ENCODE assay signal across 12 cellular contexts in the genomic region with DNA sequence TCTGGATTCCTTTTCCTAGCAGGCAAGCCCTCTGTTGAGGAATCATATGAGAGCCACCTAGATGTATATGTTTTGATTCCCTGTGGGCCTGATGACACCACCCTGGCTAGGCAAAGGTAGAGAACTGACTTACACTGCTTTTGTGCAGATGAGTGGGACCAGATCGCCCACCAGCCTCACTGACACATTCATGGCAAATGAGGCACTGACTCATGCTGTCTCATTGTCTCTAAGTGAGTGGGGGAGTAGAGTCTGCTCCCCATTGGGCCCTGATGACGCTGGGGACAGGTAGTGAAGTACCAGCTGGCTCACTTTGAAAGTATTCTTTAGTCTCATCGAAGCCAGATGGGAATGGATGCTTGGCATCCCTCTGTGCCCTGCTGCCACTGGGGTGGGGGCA.
DNase-seq lines count a peak whose midpoint lies in the region; ATAC-seq and TF ChIP-seq lines count a peak whose summit lies in the region.
"Had no signal": no experiment of that assay in that cellular context is flagged by ENCODE, and none has a peak within 500 bp of the region (broad histone marks: within the 10 kb centered on the region; RNA-seq: fewer than 3 reads in every experiment).

No MANE protein-coding gene starts in this region.

- intact Hi-C loops in mammary epithelial cell (cut with micrococcal nuclease) (no loop called here), breast epithelium (cut with DNase I; ENCODE audit: low total_unique reads) (no loop called here), uterus (cut with DNase I; ENCODE audit: low total_unique reads) (no loop called here)

- in situ Hi-C loops in mammary epithelial cell (cut with MboI; ENCODE audit: low sequenced_read_pairs in 2 of 2), result no loop called here

- H3K27me3 ChIP-seq in mammary epithelial cell (ENCODE audit: insufficient read depth, low read length), result no peaks in the 10 kb centered on the region
- H3K27me3 ChIP-seq in breast epithelium, result no peaks in the 10 kb centered on the region
- no peaks in the 10 kb centered on the region for H3K27me3 ChIP-seq in neuronal stem cell (ENCODE audit: control insufficient read depth in 3 of 3, insufficient read depth in 3 of 3, low read depth in 1 of 3, low read length in 3 of 3)
- no peaks in the 10 kb centered on the region for H3K27me3 ChIP-seq in uterus

- no peaks in the 10 kb centered on the region for H3K4me1 ChIP-seq in mammary epithelial cell (ENCODE audit: insufficient read depth, low read length)
- H3K4me1 ChIP-seq in breast epithelium, result no peaks in the 10 kb centered on the region
- no peaks in the 10 kb centered on the region for H3K4me1 ChIP-seq in neuronal stem cell (ENCODE audit: control insufficient read depth in 2 of 2, insufficient read depth in 1 of 2, low read depth in 1 of 2, low read length in 2 of 2)
- no peaks in the 10 kb centered on the region for H3K4me1 ChIP-seq in uterus

- no peak overlapping the region for H3K18ac ChIP-seq in neuronal stem cell (ENCODE audit: low read length)

- ATAC-seq in GM18858 (IDR thresholded peaks at IDR 0.05; ENCODE audit: unreplicated experiment), result no peak

- H2BK12ac ChIP-seq in neuronal stem cell (ENCODE audit: low read length), result no peak overlapping the region

- H4K91ac ChIP-seq in neuronal stem cell (ENCODE audit: low read depth, low read length, poor library complexity), result no peak overlapping the region

- H3K36me3 ChIP-seq in mammary epithelial cell (ENCODE audit: insufficient read depth, low read length) (no peaks in the 10 kb centered on the region), breast epithelium (no peaks in the 10 kb centered on the region), neuronal stem cell (replicated peaks in 1 of 2; ENCODE audit: control insufficient read depth in 2 of 2, insufficient read depth in 2 of 2, low read length in 2 of 2) (no peaks in the 10 kb centered on the region), uterus (no peaks in the 10 kb centered on the region)

- TF ChIP-seq POLR2A in breast epithelium (IDR thresholded peaks at IDR 0.05) (no peak), uterus (IDR thresholded peaks at IDR 0.05) (no peak)

- no peaks in the 10 kb centered on the region for H3K79me1 ChIP-seq in neuronal stem cell (ENCODE audit: low read depth, low read length)

- H3K4me3 ChIP-seq in mammary epithelial cell (replicated peaks in 1 of 3; ENCODE audit: insufficient read depth in 1 of 3, low read depth in 2 of 3, low read length in 3 of 3), result no peak overlapping the region
- H3K4me3 ChIP-seq in breast epithelium, result no peak overlapping the region
- H3K4me3 ChIP-seq in epithelial cell of esophagus (ENCODE audit: low read length), result no peak overlapping the region
- no peak overlapping the region for H3K4me3 ChIP-seq in neuronal stem cell (ENCODE audit: low read length in 2 of 2)
- H3K4me3 ChIP-seq in uterus, result no peak overlapping the region
- H3K4me3 ChIP-seq: GM23248 had no signal

- WGBS in mammary epithelial cell (ENCODE audit: low coverage, missing lambda C conversion rate), result 88% methylated on average over 3 of the region's 3 CpGs
- no CpG with 5 or more reads among the region's 3 CpGs for WGBS in neuronal stem cell (ENCODE audit: extremely low coverage in 2 of 2, insufficient read length in 2 of 2, insufficient replicate concordance in 1 of 2), 2 donors

- peak overlapping the region; percentile 3 for H2AK5ac ChIP-seq in neuronal stem cell (ENCODE audit: low read depth, low read length)

- H3K79me2 ChIP-seq in mammary epithelial cell (ENCODE audit: insufficient read depth, low read length), result no peaks in the 10 kb centered on the region

- H3K9me3 ChIP-seq in mammary epithelial cell (replicated peaks; ENCODE audit: insufficient read depth, low read length) (no peaks in the 10 kb centered on the region), breast epithelium (peaks cover 0 to 8% of the 10 kb centered on the region in 2 donors), neuronal stem cell (replicated peaks in 1 of 2; ENCODE audit: control insufficient read depth in 2 of 2, insufficient read depth in 1 of 2, low read depth in 1 of 2, low read length in 2 of 2) (no peaks in the 10 kb centered on the region), uterus (no peaks in the 10 kb centered on the region)

- H2BK15ac ChIP-seq in neuronal stem cell (ENCODE audit: low read length), result no peak overlapping the region

- H3K9ac ChIP-seq in mammary epithelial cell (ENCODE audit: insufficient read depth, low read length), result no peak overlapping the region
- no peak overlapping the region for H3K9ac ChIP-seq in neuronal stem cell (ENCODE audit: low read depth, low read length, poor library complexity)
- H3K9ac ChIP-seq: GM23248 had no signal

- H3K23ac ChIP-seq in neuronal stem cell (ENCODE audit: low read depth, low read length, poor library complexity), result no peak overlapping the region

- H3K4ac ChIP-seq in neuronal stem cell (ENCODE audit: low read length), result no peak overlapping the region

- CTCF ChIA-PET in mammary epithelial cell (lab: Charles Lee; ENCODE audit: low non-redundant PET), result no interaction called here

- no peaks in the 10 kb centered on the region for H4K20me1 ChIP-seq in mammary epithelial cell (ENCODE audit: insufficient read depth, low read length)

- no peak overlapping the region for H3K27ac ChIP-seq in mammary epithelial cell (ENCODE audit: insufficient read depth, low read depth, low read length)
- H3K27ac ChIP-seq in breast epithelium, result no peak overlapping the region
- no peak overlapping the region for H3K27ac ChIP-seq in neuronal stem cell (replicated peaks; ENCODE audit: low read length)
- H3K27ac ChIP-seq in uterus, result no peak overlapping the region
- H3K27ac ChIP-seq: GM23248 had no signal

- H2BK120ac ChIP-seq in neuronal stem cell (ENCODE audit: low read depth, low read length), result no peak overlapping the region

- H3K14ac ChIP-seq in neuronal stem cell (ENCODE audit: low read length), result peak overlapping the region; percentile 11

- BruUV-seq in mammary epithelial cell (replicated peaks; lab: Mats Ljungman, UMichigan), result no TSS peak

- H2AFZ ChIP-seq in mammary epithelial cell (ENCODE audit: low read depth, low read length) (no peak overlapping the region), neuronal stem cell (ENCODE audit: low read length) (no peak overlapping the region)
- H2AFZ ChIP-seq: GM23248 had no signal

- no peak overlapping the region for H2BK5ac ChIP-seq in neuronal stem cell (ENCODE audit: low read length)

- DNase-seq in mammary epithelial cell (peak; percentile 4), breast epithelium (ENCODE audit: low spot score in 2 of 2) (no peak), epithelial cell of esophagus (ENCODE audit: low read depth) (peak; percentile 10), neuronal stem cell (ENCODE audit: low spot score) (no peak), SHP77 (lab: John Stamatoyannopoulos, UW) (no peak), uterus (no peak)
- DNase-seq: C1 segment of cervical spinal cord; Calu3; CD4-positive, alpha-beta T cell; DMS 273 treated with DMSO at 0.1 percent for 48 hours; GM23248 had no signal

- H4K8ac ChIP-seq in neuronal stem cell (ENCODE audit: low read depth, low read length), result no peak overlapping the region

- TF ChIP-seq CTCF in mammary epithelial cell (conservative IDR thresholded peaks at IDR 0.05 in 1 of 2, IDR thresholded peaks at IDR 0.05 in 1 of 2; ENCODE audit: extremely low read depth in 1 of 2, insufficient read depth in 1 of 2, low read depth in 1 of 2, low read length in 2 of 2) (no peak), breast epithelium (IDR thresholded peaks at IDR 0.05) (no peak), epithelial cell of esophagus (IDR thresholded peaks at IDR 0.05; ENCODE audit: insufficient read depth, low read depth, low read length, missing control alignments) (no peak), uterus (IDR thresholded peaks at IDR 0.05) (no peak)

- H3K4me2 ChIP-seq in mammary epithelial cell (ENCODE audit: insufficient read depth, low read depth, low read length) (no peak overlapping the region), neuronal stem cell (ENCODE audit: insufficient read depth, low read length, poor library complexity, severe bottlenecking) (no peak overlapping the region)

- dilution Hi-C loops in mammary epithelial cell (cut with HindIII; ENCODE audit: low sequenced_read_pairs), result no loop called here

Comparison
In these comparisons a context has a peak if more than half of its experiments do, and no peak if none do; other contexts are left out.
1. DNase-seq: peak in mammary epithelial cell (single experiment) and epithelial cell of esophagus (single experiment); none in breast epithelium (0 of 2), neuronal stem cell (single experiment), SHP77 (0 of 2) and uterus (0 of 2).